Comparison of ENCODE assay signal across 24 cellular contexts in the genomic region with DNA sequence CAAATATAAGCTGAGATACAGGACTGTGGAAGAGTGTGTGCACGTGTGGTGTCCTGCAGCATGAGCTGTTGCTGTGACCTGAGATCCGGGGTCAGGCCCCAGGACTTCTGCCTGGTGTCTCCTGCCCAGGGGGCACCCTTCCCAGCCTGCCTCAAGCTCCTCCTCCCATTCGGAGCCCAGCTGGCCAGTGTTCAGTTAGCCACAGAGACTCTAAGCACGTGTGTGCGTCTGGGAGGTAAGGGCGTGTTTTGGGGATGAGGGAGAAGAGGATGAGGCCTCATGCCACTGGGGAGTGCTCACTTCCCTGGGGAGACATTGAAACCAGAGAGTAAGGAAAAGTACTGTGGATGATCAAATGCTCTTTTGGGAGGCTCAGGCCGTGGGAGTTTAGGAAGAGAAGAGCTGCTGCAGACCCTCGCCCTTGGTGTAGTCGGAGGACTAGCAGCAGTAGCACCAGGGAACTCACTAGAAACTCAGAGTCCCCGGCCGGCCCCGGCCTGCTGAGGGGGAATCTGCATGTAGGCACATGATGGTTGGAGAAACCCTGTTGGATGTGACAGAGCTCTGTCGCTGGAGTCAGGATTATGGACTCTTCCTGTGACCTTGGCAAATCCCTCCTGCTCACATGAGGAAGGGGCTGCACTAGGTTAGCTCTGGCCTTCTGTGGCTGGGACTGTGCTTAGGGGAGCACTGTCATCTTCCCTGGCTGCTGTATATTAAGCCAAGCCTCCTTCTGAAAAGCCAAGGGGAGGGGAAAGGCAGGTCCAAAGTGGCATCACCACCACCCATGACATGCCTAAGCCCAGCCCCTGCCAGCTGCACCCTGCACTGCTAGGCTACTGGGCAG.
A peak's percentile ranks its signal among the peaks of the same experiment; 100 is the strongest.
DNase-seq lines count a peak whose midpoint lies in the region; ATAC-seq and TF ChIP-seq lines count a peak whose summit lies in the region.
"Had no signal": no experiment of that assay in that cellular context is flagged by ENCODE, and none has a peak within 500 bp of the region (broad histone marks: within the 10 kb centered on the region; RNA-seq: fewer than 3 reads in every experiment).

No MANE protein-coding gene starts in this region.

- H3K27ac Mint-ChIP-seq in effector memory CD8-positive, alpha-beta T cell: no peak overlapping the region
- H3K27ac Mint-ChIP-seq: activated T-helper 17 cell treated with anti-CD3 and anti-CD28 coated beads, Interleukin-2, amount 50 U/mL, for 72 hours; CD4-positive, CD25-positive, alpha-beta regulatory T cell; T-helper 2 cell treated with Interferon-gamma antibody and Interleukin-4, amounts not matched to agents 5 μg/mL and 100 μg/mL, for 36 hours had no signal

- no peak overlapping the region for H3K23ac ChIP-seq in mesenchymal stem cell (ENCODE audit: low read length in 2 of 2)

- H4K91ac ChIP-seq in mesenchymal stem cell (ENCODE audit: low read length): peak overlapping the region; percentile 32

- H2BK5ac ChIP-seq in mesenchymal stem cell (ENCODE audit: low read depth, low read length, poor library complexity, severe bottlenecking): no peak overlapping the region

- no peak overlapping the region for H2AK5ac ChIP-seq in mesenchymal stem cell (ENCODE audit: low read length, severe bottlenecking)

- H3K36me3 ChIP-seq in RWPE2 (ENCODE audit: low read depth): no peaks in the 10 kb centered on the region
- peaks cover 0 to 83% of the 10 kb centered on the region in 2 experiments for H3K36me3 ChIP-seq in mesenchymal stem cell (ENCODE audit: control insufficient read depth in 1 of 2, insufficient read depth in 2 of 2, low read depth in 1 of 2, low read length in 2 of 2)
- H3K36me3 ChIP-seq in skeletal muscle tissue (ENCODE audit: control insufficient read depth in 3 of 3, insufficient read depth in 3 of 3, low read length in 3 of 3): peaks cover 25 to 47% (median 37%) of the 10 kb centered on the region in 3 donors
- H3K36me3 ChIP-seq: prostate gland had no signal

- no peak overlapping the region for H2AFZ ChIP-seq in mesenchymal stem cell (ENCODE audit: low read depth, low read length)

- no peaks in the 10 kb centered on the region for H3K36me3 Mint-ChIP-seq in effector memory CD8-positive, alpha-beta T cell (ENCODE audit: insufficient read depth)
- H3K36me3 Mint-ChIP-seq: CD4-positive, CD25-positive, alpha-beta regulatory T cell had no signal

- H3K4me3 ChIP-seq in RWPE2 (ENCODE audit: severe bottlenecking) (no peak overlapping the region), dorsolateral prefrontal cortex (no peak overlapping the region), mesenchymal stem cell (ENCODE audit: insufficient read depth in 1 of 2, low read depth in 1 of 2, low read length in 2 of 2) (no peak overlapping the region), skeletal muscle tissue (ENCODE audit: low read length in 3 of 3) (no peak overlapping the region)
- H3K4me3 ChIP-seq: prostate gland, testis had no signal

- H3K4me2 ChIP-seq in mesenchymal stem cell (ENCODE audit: low read length, poor library complexity, severe bottlenecking): no peak overlapping the region

- ATAC-seq in RWPE2 (ENCODE audit: low read depth): no peak
- no peak for ATAC-seq in effector memory CD8-positive, alpha-beta T cell (replicated peaks)
- ATAC-seq: activated T-helper 17 cell treated with anti-CD3 and anti-CD28 coated beads, Interleukin-2, amount 50 U/mL, for 72 hours; esophagus mucosa; foreskin keratinocyte had no signal

- H3K27me3 Mint-ChIP-seq in effector memory CD8-positive, alpha-beta T cell: peaks cover 0 to 20% of the 10 kb centered on the region in 2 donors
- H3K27me3 Mint-ChIP-seq: activated T-helper 17 cell treated with anti-CD3 and anti-CD28 coated beads, Interleukin-2, amount 50 U/mL, for 72 hours; CD4-positive, CD25-positive, alpha-beta regulatory T cell had no signal

- H3K4me1 ChIP-seq in RWPE2 (ENCODE audit: insufficient read depth, poor library complexity, severe bottlenecking): no peaks in the 10 kb centered on the region
- peaks cover 9% of the 10 kb centered on the region for H3K4me1 ChIP-seq in mesenchymal stem cell (ENCODE audit: control insufficient read depth, insufficient read depth, low read depth, low read length)
- H3K4me1 ChIP-seq in skeletal muscle tissue (ENCODE audit: control insufficient read depth in 3 of 3, insufficient read depth in 3 of 3, low read length in 3 of 3): peaks cover 38 to 80% (median 47%) of the 10 kb centered on the region in 3 donors
- H3K4me1 ChIP-seq: foreskin keratinocyte, prostate gland had no signal

- H3K9me3 Mint-ChIP-seq in effector memory CD8-positive, alpha-beta T cell: peaks cover 0 to 6% of the 10 kb centered on the region in 2 donors
- H3K9me3 Mint-ChIP-seq: activated T-helper 17 cell treated with anti-CD3 and anti-CD28 coated beads, Interleukin-2, amount 50 U/mL, for 72 hours; T-helper 2 cell treated with Interferon-gamma antibody and Interleukin-4, amounts not matched to agents 5 μg/mL and 100 μg/mL, for 36 hours had no signal

- no peak for TF ChIP-seq CTCF in RWPE2 (IDR thresholded peaks at IDR 0.05; ENCODE audit: poor library complexity, severe bottlenecking)
- TF ChIP-seq CTCF in dorsolateral prefrontal cortex (IDR thresholded peaks at IDR 0.05 in 54 of 56, conservative IDR thresholded peaks at IDR 0.05 in 2 of 56; ENCODE audit: low read depth in 1 of 56, partially characterized antibody in 56 of 56): no peak

- H3K27me3 ChIP-seq in RWPE2 (ENCODE audit: insufficient read depth, poor library complexity, severe bottlenecking) (no peaks in the 10 kb centered on the region), dorsolateral prefrontal cortex (no peaks in the 10 kb centered on the region), mesenchymal stem cell (ENCODE audit: control insufficient read depth in 1 of 2, insufficient read depth in 1 of 2, low read length in 2 of 2) (peaks cover 0 to 58% of the 10 kb centered on the region in 2 experiments), skeletal muscle tissue (ENCODE audit: control insufficient read depth in 3 of 3, insufficient read depth in 3 of 3, low read length in 3 of 3) (no peaks in the 10 kb centered on the region)
- H3K27me3 ChIP-seq: testis had no signal

- 87% methylated on average over 13 of the region's 13 CpGs for WGBS in mesenchymal stem cell

- H3K9me3 ChIP-seq in RWPE2 (ENCODE audit: severe bottlenecking) (no peaks in the 10 kb centered on the region), mesenchymal stem cell (ENCODE audit: control insufficient read depth, low read length) (no peaks in the 10 kb centered on the region), skeletal muscle tissue (ENCODE audit: control insufficient read depth in 3 of 3, low read length in 3 of 3) (no peaks in the 10 kb centered on the region)
- H3K9me3 ChIP-seq: prostate gland, testis had no signal

- H3K4me1 Mint-ChIP-seq in effector memory CD8-positive, alpha-beta T cell (ENCODE audit: low read depth in 2 of 2): peaks cover 0 to 2% of the 10 kb centered on the region in 2 donors
- H3K4me1 Mint-ChIP-seq: activated T-helper 17 cell treated with anti-CD3 and anti-CD28 coated beads, Interleukin-2, amount 50 U/mL, for 72 hours; CD4-positive, CD25-positive, alpha-beta regulatory T cell had no signal

- H3K14ac ChIP-seq in mesenchymal stem cell (ENCODE audit: low read length in 2 of 2): peak overlapping the region in 1 of 2 experiments; percentile 49

- H3K4me3 Mint-ChIP-seq in effector memory CD8-positive, alpha-beta T cell: no peak overlapping the region
- H3K4me3 Mint-ChIP-seq: activated T-helper 17 cell treated with anti-CD3 and anti-CD28 coated beads, Interleukin-2, amount 50 U/mL, for 72 hours; CD4-positive, CD25-positive, alpha-beta regulatory T cell; neural crest cell; T-helper 2 cell treated with Interferon-gamma antibody and Interleukin-4, amounts not matched to agents 5 μg/mL and 100 μg/mL, for 36 hours had no signal

- H2BK120ac ChIP-seq in mesenchymal stem cell (ENCODE audit: low read depth, low read length): no peak overlapping the region

- H3K79me1 ChIP-seq in mesenchymal stem cell (replicated peaks; ENCODE audit: low read length, poor library complexity, severe bottlenecking): no peaks in the 10 kb centered on the region

- intact Hi-C loops in dorsolateral prefrontal cortex (cut with DNase I): loop anchor here in 1 of 2 donors (5.0 kb wide), 1 partner anchor 42 kb away; no protein-coding TSS in a partner anchor

- H3K27ac ChIP-seq in RWPE2 (ENCODE audit: poor library complexity, severe bottlenecking) (no peak overlapping the region), dorsolateral prefrontal cortex (peak overlapping the region in 50 of 59 donors; percentile 6 to 88 (median 69)), mesenchymal stem cell (ENCODE audit: low read length, poor library complexity, severe bottlenecking) (no peak overlapping the region), skeletal muscle tissue (ENCODE audit: low read depth, low read length) (peak overlapping the region; percentile 81)
- H3K27ac ChIP-seq: foreskin keratinocyte, prostate gland, testis had no signal

- H3K18ac ChIP-seq in mesenchymal stem cell (ENCODE audit: low read depth in 1 of 2, low read length in 2 of 2): no peak overlapping the region

- H3K4ac ChIP-seq in mesenchymal stem cell (ENCODE audit: low read depth in 1 of 2, low read length in 2 of 2): no peak overlapping the region

- H2BK15ac ChIP-seq in mesenchymal stem cell (ENCODE audit: low read depth, poor library complexity, severe bottlenecking): no peak overlapping the region

- H3K9ac ChIP-seq in mesenchymal stem cell (ENCODE audit: low read length) (no peak overlapping the region), skeletal muscle tissue (ENCODE audit: low read depth in 1 of 3, low read length in 3 of 3) (peak overlapping the region; percentile 14 to 62 (median 40))

- no peak overlapping the region for H2BK12ac ChIP-seq in mesenchymal stem cell (ENCODE audit: low read length in 2 of 2)

- peak; percentile 34 for DNase-seq in RWPE2 (ENCODE audit: low spot score)
- DNase-seq in dorsolateral prefrontal cortex: peak in 3 of 10 donors; percentile 23 to 35 (median 30)
- no peak for DNase-seq in mesenchymal stem cell
- no peak for DNase-seq in effector memory CD8-positive, alpha-beta T cell
- no peak for DNase-seq in NCI-H1417 treated with DMSO at 0.1 percent for 48 hours (lab: John Stamatoyannopoulos, UW)
- no peak for DNase-seq in COLO668 (lab: John Stamatoyannopoulos, UW; ENCODE audit: unreplicated experiment)
- DNase-seq: activated CD4-positive, alpha-beta T cell treated with anti-CD3 and anti-CD28 coated beads, Interleukin-2, amount 50 U/mL, for 1 hour; CD4-positive, CD25-positive, alpha-beta regulatory T cell; effector memory CD4-positive, alpha-beta T cell; foreskin keratinocyte; IMR-90; NCI-H1092; NCI-H2029; NCI-H226; NCI-H774; small intestine; stimulated activated CD4-positive, alpha-beta T cell treated with anti-CD3 and anti-CD28 coated beads, Interleukin-2, amount 100 ng/mL, for 24 hours; testis had no signal

- H4K8ac ChIP-seq in mesenchymal stem cell (ENCODE audit: low read length): peak overlapping the region; percentile 28

Comparison
In these comparisons a context has a peak if more than half of its experiments do, and no peak if none do; other contexts are left out.
1. H3K27ac ChIP-seq: peak in dorsolateral prefrontal cortex (50 of 59) and skeletal muscle tissue (single experiment); none in RWPE2 (single experiment) and mesenchymal stem cell (single experiment).